In genomic region chr11:451738-452137, GRCh38 we compare ENCODE assay signal across 10 cellular contexts. TPM values are rescaled to one million over a fixed set of nuclear protein-coding genes. Genes with fewer than 3 reads are reported as not detected.
DNase-seq lines count a peak whose midpoint lies in the region; ATAC-seq and TF ChIP-seq lines count a peak whose summit lies in the region.
"Had no signal": no experiment of that assay in that cellular context is flagged by ENCODE, and none has a peak within 500 bp of the region (broad histone marks: within the 10 kb centered on the region; RNA-seq: fewer than 3 reads in every experiment).

No MANE protein-coding gene starts in this region.

- peaks cover 28% of the 10 kb centered on the region for H3K36me3 Mint-ChIP-seq in activated CD4-positive, alpha-beta T cell treated with anti-CD3 and anti-CD28 coated beads, Interleukin-2, amount 10 ng/mL, durations not matched to agents 24 days and 14 days (ENCODE audit: low read depth)
- H3K36me3 Mint-ChIP-seq in activated CD8-positive, alpha-beta T cell treated with anti-CD3 and anti-CD28 coated beads for 36 hours (ENCODE audit: low read depth) = peaks cover 18% of the 10 kb centered on the region

- H3K36me3 ChIP-seq in hepatocyte (replicated peaks; ENCODE audit: insufficient read depth, low read depth) (no peaks in the 10 kb centered on the region), subcutaneous abdominal adipose tissue (ENCODE audit: control insufficient read depth in 5 of 5, insufficient read depth in 5 of 5, low read length in 5 of 5) (peaks cover 0 to 37% (median 17%) of the 10 kb centered on the region in 5 donors)
- H3K36me3 ChIP-seq: prostate gland, thyroid gland had no signal

- H4K20me1 ChIP-seq in hepatocyte (ENCODE audit: insufficient read depth, poor library complexity, severe bottlenecking) = peaks cover 6% of the 10 kb centered on the region

- peaks cover 22% of the 10 kb centered on the region for H3K4me1 Mint-ChIP-seq in activated CD4-positive, alpha-beta T cell treated with anti-CD3 and anti-CD28 coated beads, Interleukin-2, amount 10 ng/mL, durations not matched to agents 24 days and 14 days
- H3K4me1 Mint-ChIP-seq in activated CD8-positive, alpha-beta T cell treated with anti-CD3 and anti-CD28 coated beads for 36 hours (ENCODE audit: low read depth) = peaks cover 37% of the 10 kb centered on the region

- H3K27ac ChIP-seq in hepatocyte (no peak overlapping the region), subcutaneous abdominal adipose tissue (ENCODE audit: low read depth, low read length) (no peak overlapping the region), caudate nucleus (ENCODE audit: low read depth, low read length) (no peak overlapping the region)
- H3K27ac ChIP-seq: thyroid gland had no signal

- H3K27me3 ChIP-seq in hepatocyte = no peaks in the 10 kb centered on the region
- H3K27me3 ChIP-seq in subcutaneous abdominal adipose tissue (ENCODE audit: control insufficient read depth in 5 of 5, insufficient read depth in 4 of 5, low read length in 5 of 5) = no peaks in the 10 kb centered on the region
- H3K27me3 ChIP-seq: thyroid gland had no signal

- no peak for ATAC-seq in activated CD8-positive, alpha-beta T cell treated with anti-CD3 and anti-CD28 coated beads for 36 hours

- no peak overlapping the region for H2AFZ ChIP-seq in hepatocyte

- H3K9ac ChIP-seq in subcutaneous abdominal adipose tissue (ENCODE audit: low read length in 5 of 5) = peak overlapping the region in 3 of 5 donors; percentile 82 to 87 (median 84)

- peaks cover 65% of the 10 kb centered on the region for H3K79me2 ChIP-seq in hepatocyte

- intact Hi-C loops in activated CD4-positive, alpha-beta T cell treated with anti-CD3 and anti-CD28 coated beads, Interleukin-2, amount 10 ng/mL, durations not matched to agents 24 days and 14 days (cut with micrococcal nuclease) = loop anchor here (2.0 kb wide), 2 partner anchors 67 to 137 kb away; partner anchors contain the start of gene IFITM1
- intact Hi-C loops in activated CD8-positive, alpha-beta T cell treated with anti-CD3 and anti-CD28 coated beads for 36 hours (cut with micrococcal nuclease) = no loop called here

- POLR2A ChIA-PET in activated CD8-positive, alpha-beta T cell treated with anti-CD3 and anti-CD28 coated beads for 36 hours (lab: Charles Lee) = interaction anchor here (1.1 kb wide), 1 partner anchor 54 kb away, joined by 5 read pairs; no protein-coding TSS in a partner anchor

- no peaks in the 10 kb centered on the region for H3K27me3 Mint-ChIP-seq in activated CD4-positive, alpha-beta T cell treated with anti-CD3 and anti-CD28 coated beads, Interleukin-2, amount 10 ng/mL, durations not matched to agents 24 days and 14 days
- no peaks in the 10 kb centered on the region for H3K27me3 Mint-ChIP-seq in activated CD8-positive, alpha-beta T cell treated with anti-CD3 and anti-CD28 coated beads for 36 hours

- H3K9me2 ChIP-seq in hepatocyte (replicated peaks; ENCODE audit: insufficient read depth) = no peaks in the 10 kb centered on the region

- H3K9me3 ChIP-seq in hepatocyte (ENCODE audit: low read depth) = no peaks in the 10 kb centered on the region
- no peaks in the 10 kb centered on the region for H3K9me3 ChIP-seq in subcutaneous abdominal adipose tissue (ENCODE audit: control insufficient read depth in 5 of 5, low read length in 5 of 5)
- H3K9me3 ChIP-seq: prostate gland, thyroid gland had no signal

- no peaks in the 10 kb centered on the region for H3K9me3 Mint-ChIP-seq in activated CD4-positive, alpha-beta T cell treated with anti-CD3 and anti-CD28 coated beads, Interleukin-2, amount 10 ng/mL, durations not matched to agents 24 days and 14 days
- no peaks in the 10 kb centered on the region for H3K9me3 Mint-ChIP-seq in activated CD8-positive, alpha-beta T cell treated with anti-CD3 and anti-CD28 coated beads for 36 hours

- peak overlapping the region; percentile 96 for H3K4me3 Mint-ChIP-seq in activated CD4-positive, alpha-beta T cell treated with anti-CD3 and anti-CD28 coated beads, Interleukin-2, amount 10 ng/mL, durations not matched to agents 24 days and 14 days
- peak overlapping the region; percentile 89 for H3K4me3 Mint-ChIP-seq in activated CD8-positive, alpha-beta T cell treated with anti-CD3 and anti-CD28 coated beads for 36 hours

- peak overlapping the region; percentile 87 for H3K4me2 ChIP-seq in hepatocyte

- CTCF ChIA-PET in activated CD8-positive, alpha-beta T cell treated with anti-CD3 and anti-CD28 coated beads for 36 hours (lab: Charles Lee) = interaction anchor here (1.2 to 4.4 kb wide), 4 partner anchors 11 to 147 kb away, joined by 3 to 19 read pairs (median 4); partner anchors contain the start of gene ANO9

- 93% methylated on average over 14 of the region's 14 CpGs for WGBS in hepatocyte (ENCODE audit: low lambda C conversion rate, missing lambda C conversion rate)

- DNase-seq in activated CD4-positive, alpha-beta T cell treated with anti-CD3 and anti-CD28 coated beads, Interleukin-2, amount 10 ng/mL, durations not matched to agents 24 days and 14 days = no peak
- no peak for DNase-seq in activated CD4-positive, alpha-beta T cell treated with anti-CD3 and anti-CD28 coated beads, Interleukin-2, amount 50 U/mL, for 48 hours
- no peak for DNase-seq in activated CD8-positive, alpha-beta T cell treated with anti-CD3 and anti-CD28 coated beads for 36 hours
- DNase-seq in hepatocyte (ENCODE audit: low spot score) (no peak), NCI-H1436 treated with DMSO at 0.1 percent for 48 hours (lab: John Stamatoyannopoulos, UW) (no peak), NCI-H774 (lab: John Stamatoyannopoulos, UW) (no peak), caudate nucleus (lab: John Stamatoyannopoulos, UW) (no peak)

- TF ChIP-seq CTCF in activated CD8-positive, alpha-beta T cell treated with anti-CD3 and anti-CD28 coated beads for 36 hours (IDR thresholded peaks at IDR 0.05) = no peak
- TF ChIP-seq CTCF in hepatocyte (IDR thresholded peaks at IDR 0.05; ENCODE audit: poor library complexity) = no peak

- no peak overlapping the region for H3K27ac Mint-ChIP-seq in activated CD4-positive, alpha-beta T cell treated with anti-CD3 and anti-CD28 coated beads, Interleukin-2, amount 10 ng/mL, durations not matched to agents 24 days and 14 days
- H3K27ac Mint-ChIP-seq in activated CD8-positive, alpha-beta T cell treated with anti-CD3 and anti-CD28 coated beads for 36 hours = no peak overlapping the region

- H3K4me1 ChIP-seq in hepatocyte (ENCODE audit: insufficient read depth) (peaks cover 27% of the 10 kb centered on the region), subcutaneous abdominal adipose tissue (ENCODE audit: control insufficient read depth in 5 of 5, insufficient read depth in 5 of 5, low read length in 5 of 5) (peaks cover 2 to 40% (median 32%) of the 10 kb centered on the region in 5 donors)

- H3K4me3 ChIP-seq in hepatocyte = no peak overlapping the region
- H3K4me3 ChIP-seq in subcutaneous abdominal adipose tissue (ENCODE audit: low read depth in 1 of 5, low read length in 5 of 5) = peak overlapping the region in 3 of 5 donors; percentile 85 to 88 (median 85)

RNA-seq across cellular contexts. Expression of gene PTDSS2, which starts 1.7 kb away (rescaled TPM):
- 31.0 and 31.8 TPM in 2 replicates for total RNA-seq in activated CD4-positive, alpha-beta T cell treated with anti-CD3 and anti-CD28 coated beads, Interleukin-2, amount 10 ng/mL, durations not matched to agents 24 days and 14 days
- total RNA-seq in activated CD8-positive, alpha-beta T cell treated with anti-CD3 and anti-CD28 coated beads for 36 hours = 10 to 100 TPM; 17.4 to 18.0 TPM
- 29.7 and 31.5 TPM in 2 replicates for total RNA-seq in hepatocyte
- 50.6 and 50.8 TPM in 2 replicates for polyA plus RNA-seq in hepatocyte

RNA-seq across cellular contexts. Expression of gene ANO9, which starts 9.9 kb away (rescaled TPM):
- 35.4 and 36.9 TPM in 2 replicates for total RNA-seq in activated CD4-positive, alpha-beta T cell treated with anti-CD3 and anti-CD28 coated beads, Interleukin-2, amount 10 ng/mL, durations not matched to agents 24 days and 14 days
- total RNA-seq in activated CD8-positive, alpha-beta T cell treated with anti-CD3 and anti-CD28 coated beads for 36 hours = 10 to 100 TPM; 28.2 to 29.0 TPM
- total RNA-seq in hepatocyte = 19.5 and 21.2 TPM in 2 replicates
- 34.9 and 35.7 TPM in 2 replicates for polyA plus RNA-seq in hepatocyte

RNA-seq across cellular contexts. Expression of gene SIGIRR, which starts 36.9 kb away (rescaled TPM):
- total RNA-seq in activated CD4-positive, alpha-beta T cell treated with anti-CD3 and anti-CD28 coated beads, Interleukin-2, amount 10 ng/mL, durations not matched to agents 24 days and 14 days = 40.7 and 42.7 TPM in 2 replicates
- 10 to 100 TPM; 33.9 to 35.0 TPM for total RNA-seq in activated CD8-positive, alpha-beta T cell treated with anti-CD3 and anti-CD28 coated beads for 36 hours
- 42.4 and 52.1 TPM in 2 replicates for total RNA-seq in hepatocyte
- 77.4 and 85.3 TPM in 2 replicates for polyA plus RNA-seq in hepatocyte

RNA-seq across cellular contexts. Expression of gene RNH1, which starts 55.3 kb away (rescaled TPM):
- 130 and 134 TPM in 2 replicates for total RNA-seq in activated CD4-positive, alpha-beta T cell treated with anti-CD3 and anti-CD28 coated beads, Interleukin-2, amount 10 ng/mL, durations not matched to agents 24 days and 14 days
- total RNA-seq in activated CD8-positive, alpha-beta T cell treated with anti-CD3 and anti-CD28 coated beads for 36 hours = 100 to 1,000 TPM; 105 to 110 TPM
- total RNA-seq in hepatocyte = 87.5 and 105 TPM in 2 replicates
- 199 and 200 TPM in 2 replicates for polyA plus RNA-seq in hepatocyte

RNA-seq across cellular contexts. Expression of gene PKP3, which starts 57.7 kb away (rescaled TPM):
- not detected in 2 replicates for total RNA-seq in activated CD4-positive, alpha-beta T cell treated with anti-CD3 and anti-CD28 coated beads, Interleukin-2, amount 10 ng/mL, durations not matched to agents 24 days and 14 days
- total RNA-seq in activated CD8-positive, alpha-beta T cell treated with anti-CD3 and anti-CD28 coated beads for 36 hours = under 1 TPM in 1 of 2 experiments, not detected in 1; 0.18 TPM
- total RNA-seq in hepatocyte = 55.6 and 62.1 TPM in 2 replicates
- 89.5 and 91.3 TPM in 2 replicates for polyA plus RNA-seq in hepatocyte
